In genomic region chr18:77990901-77991300, GRCh38 we compare ENCODE assay signal across 30 cellular contexts.
DNase-seq lines count a peak whose midpoint lies in the region; ATAC-seq, FAIRE-seq and TF ChIP-seq lines count a peak whose summit lies in the region.
"Had no signal": no experiment of that assay in that cellular context is flagged by ENCODE, and none has a peak within 500 bp of the region (broad histone marks: within the 10 kb centered on the region; RNA-seq: fewer than 3 reads in every experiment).

No MANE protein-coding gene starts in this region.

- H3K4me3 ChIP-seq in K562: peak overlapping the region; percentile 80
- H3K4me3 ChIP-seq: A549; BLaER1; BLaER1 treated with 17β-estradiol and CSF1 and Interleukin-3, amounts not matched to agents 10 nM and 100 nM had no signal

- H4K20me1 ChIP-seq in K562 (replicated peaks; ENCODE audit: control insufficient read depth, insufficient read depth, low read length): peaks cover 23% of the 10 kb centered on the region; the same call in 1 of the 2 replicates
- H4K20me1 ChIP-seq: BLaER1; BLaER1 treated with 17β-estradiol and CSF1 and Interleukin-3, amounts not matched to agents 10 nM and 100 nM had no signal

- peak overlapping the region; percentile 98 for H3K4me2 ChIP-seq in K562 (ENCODE audit: insufficient read depth, low read length)
- H3K4me2 ChIP-seq: A549; BLaER1; BLaER1 treated with 17β-estradiol and CSF1 and Interleukin-3, amounts not matched to agents 10 nM and 100 nM had no signal

- no peak overlapping the region for H2AFZ ChIP-seq in K562 (ENCODE audit: low read depth, low read length)

- H3K9me3 ChIP-seq in K562 (replicated peaks; ENCODE audit: control insufficient read depth, insufficient read depth, low read depth, low read length): no peaks in the 10 kb centered on the region
- H3K9me3 ChIP-seq: A549; BE2C; BLaER1; BLaER1 treated with 17β-estradiol and CSF1 and Interleukin-3, amounts not matched to agents 10 nM and 100 nM; Caco-2 had no signal

- TF ChIP-seq RAD21 in K562 (CRISPR knock-in tag; conservative IDR thresholded peaks at IDR 0.05 in 1 of 2, IDR thresholded peaks at IDR 0.05 in 1 of 2): no peak

- no peaks in the 10 kb centered on the region for H3K9me1 ChIP-seq in K562 (ENCODE audit: control insufficient read depth, insufficient read depth, low read length)

- peak overlapping the region; percentile 32 for H3K27ac ChIP-seq in K562 (ENCODE audit: extremely low read depth, low read depth, low read length)
- H3K27ac ChIP-seq: 22Rv1; A549; BLaER1; BLaER1 treated with 17β-estradiol and CSF1 and Interleukin-3, amounts not matched to agents 10 nM and 100 nM; C4-2B had no signal

- no peak overlapping the region for H3K4me3 Mint-ChIP-seq in activated T-cell treated with anti-CD3 and anti-CD28 coated beads, Interleukin-2, amount 50 U/mL, for 4 hours
- H3K4me3 Mint-ChIP-seq: B cell; CD14-positive monocyte; CD4-positive, alpha-beta memory T cell; CD4-positive, alpha-beta T cell; CD4-positive, CD25-positive, alpha-beta regulatory T cell; CD8-positive, alpha-beta memory T cell; CD8-positive, alpha-beta T cell had no signal

- FAIRE-seq in K562 (lab: Jason Lieb, UNC): no peak
- FAIRE-seq: A204.1, A549 had no signal

- intact Hi-C loops in K562 (cut with micrococcal nuclease): loop anchor here (10.0 kb wide), 1 partner anchor 1514 kb away; no protein-coding TSS in a partner anchor

- no peaks in the 10 kb centered on the region for H3K9me3 Mint-ChIP-seq in activated T-cell treated with anti-CD3 and anti-CD28 coated beads, Interleukin-2, amount 50 U/mL, for 4 hours
- H3K9me3 Mint-ChIP-seq: CD4-positive, alpha-beta T cell; CD8-positive, alpha-beta T cell had no signal

- ATAC-seq in K562: peak; percentile 17; the same call in 2 of the 3 replicates
- no peak for ATAC-seq in activated T-cell treated with anti-CD3 and anti-CD28 coated beads, Interleukin-2, amount 50 U/mL, for 4 hours
- ATAC-seq: A549; CD8-positive, alpha-beta T cell had no signal

- H3K27me3 Mint-ChIP-seq in activated T-cell treated with anti-CD3 and anti-CD28 coated beads, Interleukin-2, amount 50 U/mL, for 4 hours (ENCODE audit: low read depth): no peaks in the 10 kb centered on the region
- H3K27me3 Mint-ChIP-seq: B cell; CD4-positive, alpha-beta memory T cell; CD4-positive, alpha-beta T cell; CD4-positive, CD25-positive, alpha-beta regulatory T cell; CD8-positive, alpha-beta memory T cell had no signal

- no peaks in the 10 kb centered on the region for H3K36me3 Mint-ChIP-seq in activated T-cell treated with anti-CD3 and anti-CD28 coated beads, Interleukin-2, amount 50 U/mL, for 4 hours (ENCODE audit: insufficient read depth)
- H3K36me3 Mint-ChIP-seq: CD14-positive monocyte; CD4-positive, alpha-beta memory T cell; CD4-positive, CD25-positive, alpha-beta regulatory T cell; CD8-positive, alpha-beta memory T cell; CD8-positive, alpha-beta T cell had no signal

- WGBS in K562 (ENCODE audit: insufficient coverage, low coverage, missing lambda C conversion rate): 1% methylated on average over 9 of the region's 13 CpGs

- no peak for TF ChIP-seq EP300 in K562 (IDR thresholded peaks at IDR 0.05; ENCODE audit: low read length)

- peaks cover 70% of the 10 kb centered on the region for H3K36me3 ChIP-seq in K562 (ENCODE audit: control insufficient read depth, insufficient read depth, low read length)
- H3K36me3 ChIP-seq: BE2C; BLaER1; BLaER1 treated with 17β-estradiol and CSF1 and Interleukin-3, amounts not matched to agents 10 nM and 100 nM had no signal

- CTCF ChIA-PET in K562 (lab: Yijun Ruan, JAX; ENCODE audit: low intra/inter-chr PET ratio): no interaction called here

- H3K27me3 ChIP-seq in K562 (ENCODE audit: control insufficient read depth in 2 of 2, insufficient read depth in 2 of 2, low read length in 2 of 2): 0 out of 5 replicates have a peak, but pooled peaks cover 0 to 1% of the 10 kb centered on the region in 2 experiments
- H3K27me3 ChIP-seq: BE2C; BLaER1; BLaER1 treated with 17β-estradiol and CSF1 and Interleukin-3, amounts not matched to agents 10 nM and 100 nM had no signal

- TF ChIP-seq POLR2A in K562 (conservative IDR thresholded peaks at IDR 0.05): no peak

- peak overlapping the region; percentile 91 to 95 for H3K9ac ChIP-seq in K562 (ENCODE audit: insufficient read depth in 1 of 2, low read depth in 2 of 2, low read length in 2 of 2)
- H3K9ac ChIP-seq: BLaER1; BLaER1 treated with 17β-estradiol and CSF1 and Interleukin-3, amounts not matched to agents 10 nM and 100 nM had no signal

- BruUV-seq in K562 (replicated peaks; lab: Mats Ljungman, UMichigan): no TSS peak

- peaks cover 0 to 4% of the 10 kb centered on the region in 2 experiments; a peak in 2 of 5 replicates for H3K4me1 ChIP-seq in K562 (replicated peaks in 1 of 2; ENCODE audit: control insufficient read depth in 2 of 2, insufficient read depth in 2 of 2, low read length in 2 of 2)
- H3K4me1 ChIP-seq: A549; BE2C; BLaER1; BLaER1 treated with 17β-estradiol and CSF1 and Interleukin-3, amounts not matched to agents 10 nM and 100 nM; Caco-2 had no signal

- no peak for TF ChIP-seq CTCF in K562 (IDR thresholded peaks at IDR 0.05 in 2 of 3, conservative IDR thresholded peaks at IDR 0.05 in 1 of 3; ENCODE audit: insufficient read depth in 2 of 3, low read depth in 1 of 3, low read length in 3 of 3)

- POLR2A ChIA-PET in K562 (lab: Yijun Ruan, JAX): no interaction called here

- no peaks in the 10 kb centered on the region for H3K4me1 Mint-ChIP-seq in activated T-cell treated with anti-CD3 and anti-CD28 coated beads, Interleukin-2, amount 50 U/mL, for 4 hours (ENCODE audit: low read depth)
- H3K4me1 Mint-ChIP-seq: B cell; CD14-positive monocyte; CD4-positive, alpha-beta memory T cell; CD4-positive, CD25-positive, alpha-beta regulatory T cell; CD8-positive, alpha-beta memory T cell had no signal

- DNase-seq in K562 (ENCODE audit: extremely low read depth in 1 of 4, low spot score in 3 of 4): no peak
- DNase-seq in activated T-cell treated with anti-CD3 and anti-CD28 coated beads, Interleukin-2, amount 50 U/mL, for 4 hours: no peak
- DNase-seq: 8988T; ACHN; AML-193; BE2C; C1 segment of cervical spinal cord; Caco-2; Calu3; CD4-positive, alpha-beta memory T cell; CD4-positive, alpha-beta T cell; CD4-positive, CD25-positive, alpha-beta regulatory T cell; CD8-positive, alpha-beta memory T cell; CD8-positive, alpha-beta T cell; COR-L47; DMS 273 treated with DMSO at 0.1 percent for 48 hours; DMS153; DMS53; DMS79; DMS79 treated with DMSO at 0.1 percent for 48 hours; DND-41; EL had no signal

- H3K79me2 ChIP-seq in K562 (ENCODE audit: control insufficient read depth, insufficient read depth, low read length): peaks cover 77% of the 10 kb centered on the region

- in situ Hi-C loops in K562 (cut with MboI): no loop called here

TF ChIP-seq in K562, 482 proteins besides CTCF, POLR2A, EP300 and RAD21:
- TF ChIP-seq ZNF518B (CRISPR knock-in tag; IDR thresholded peaks at IDR 0.05): no peak
- TF ChIP-seq ZBTB33 (CRISPR knock-in tag; IDR thresholded peaks at IDR 0.05): no peak
- TF ChIP-seq KHSRP (IDR thresholded peaks at IDR 0.05): no peak
- no peak for TF ChIP-seq HEY1 (CRISPR knock-in tag; IDR thresholded peaks at IDR 0.05; ENCODE audit: borderline replicate concordance)
